In genomic region chr5:124634820-124635323, GRCh38 we compare ENCODE assay signal across 1 cellular context.
A peak's percentile ranks its signal among the peaks of the same experiment; 100 is the strongest.
TF ChIP-seq lines count a peak whose summit lies in the region.

No MANE protein-coding gene starts in this region.

TF ChIP-seq in HEK293, 187 proteins besides CTCF, POLR2A, EP300 and RAD21 (continued from another document):
- TF ChIP-seq PATZ1 (tag by site-specific recombination; IDR thresholded peaks at IDR 0.05): no peak
- peak; percentile 70; the same call in 1 of the 2 replicates for TF ChIP-seq ATF2 (tag by site-specific recombination; IDR thresholded peaks at IDR 0.05; ENCODE audit: low read depth)
- TF ChIP-seq ZNF366 (tag by site-specific recombination; conservative IDR thresholded peaks at IDR 0.05): no peak
- TF ChIP-seq ZNF341 (tag by site-specific recombination; IDR thresholded peaks at IDR 0.05; ENCODE audit: low read depth): peak; percentile 22; the same call in 1 of the 2 replicates
- no peak for TF ChIP-seq ZFP69B (tag by site-specific recombination; IDR thresholded peaks at IDR 0.05)
- no peak for TF ChIP-seq ZNF433 (tag by site-specific recombination; IDR thresholded peaks at IDR 0.05; ENCODE audit: low read depth)
- 0 out of 2 replicates have a peak, but pooled peaks have one; percentile 10 for TF ChIP-seq PRDM4 (tag by site-specific recombination; IDR thresholded peaks at IDR 0.05)
- TF ChIP-seq BCL11B (tag by site-specific recombination; IDR thresholded peaks at IDR 0.05; ENCODE audit: low read depth): no peak
- peak; percentile 19; the same call in 1 of the 2 replicates for TF ChIP-seq KLF8 (tag by site-specific recombination; IDR thresholded peaks at IDR 0.05)
- TF ChIP-seq ZBTB21 (tag by site-specific recombination; IDR thresholded peaks at IDR 0.05): no peak
- no peak for TF ChIP-seq PBX3 (CRISPR knock-in tag; IDR thresholded peaks at IDR 0.05)
- TF ChIP-seq WT1 (tag by site-specific recombination; IDR thresholded peaks at IDR 0.05): no peak; the same call in none of the 2 replicates
- no peak for TF ChIP-seq ZNF202 (tag by site-specific recombination; IDR thresholded peaks at IDR 0.05; ENCODE audit: borderline replicate concordance)
- no peak for TF ChIP-seq ZSCAN4 (tag by site-specific recombination; IDR thresholded peaks at IDR 0.05)
- TF ChIP-seq ZNF600 (tag by site-specific recombination; IDR thresholded peaks at IDR 0.05): peak; percentile 71; the same call in 1 of the 2 replicates
- no peak for TF ChIP-seq ZNF704 (tag by site-specific recombination; IDR thresholded peaks at IDR 0.05)
- TF ChIP-seq ZFHX2 (tag by site-specific recombination; conservative IDR thresholded peaks at IDR 0.05): no peak
- no peak for TF ChIP-seq HOXC10 (CRISPR knock-in tag; IDR thresholded peaks at IDR 0.05)
- no peak for TF ChIP-seq ZNF354C (tag by site-specific recombination; IDR thresholded peaks at IDR 0.05; ENCODE audit: borderline replicate concordance, low read depth)
- no peak for TF ChIP-seq ZBTB6 (tag by site-specific recombination; IDR thresholded peaks at IDR 0.05)
- TF ChIP-seq ZNF791 (tag by site-specific recombination; IDR thresholded peaks at IDR 0.05): no peak
- peak; percentile 61 for TF ChIP-seq PRDM6 (tag by site-specific recombination; IDR thresholded peaks at IDR 0.05)
- peak; percentile 40; the same call in 1 of the 2 replicates for TF ChIP-seq ZXDB (tag by site-specific recombination; IDR thresholded peaks at IDR 0.05)
- no peak for TF ChIP-seq ZNF138 (tag by site-specific recombination; IDR thresholded peaks at IDR 0.05; ENCODE audit: borderline replicate concordance)
